Comparison of ENCODE assay signal across 15 cellular contexts in the genomic region with DNA sequence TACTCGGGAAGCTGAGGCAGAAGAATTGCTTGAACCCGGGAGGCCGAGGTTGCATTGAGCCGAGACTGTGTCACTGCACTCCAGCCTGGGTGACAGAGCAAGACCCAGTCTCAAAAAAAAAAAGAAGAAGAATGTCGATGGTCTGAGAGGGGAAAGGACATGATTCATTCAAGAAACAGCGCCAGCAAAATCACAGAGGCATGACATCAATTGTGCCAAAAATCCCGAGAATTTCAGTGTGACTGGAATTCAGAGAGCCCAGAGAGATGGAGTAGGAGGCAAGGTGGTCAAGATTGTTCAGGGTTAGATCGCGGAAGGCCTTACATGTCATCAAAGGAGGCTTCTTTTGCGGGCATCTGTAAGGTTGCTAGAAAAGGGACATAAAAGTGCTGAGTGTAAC.
"Had no signal": no experiment of that assay in that cellular context is flagged by ENCODE, and none has a peak within 500 bp of the region (broad histone marks: within the 10 kb centered on the region; RNA-seq: fewer than 3 reads in every experiment).

No MANE protein-coding gene starts in this region.

- ATAC-seq: activated CD4-positive, alpha-beta T cell treated with anti-CD3 and anti-CD28 coated beads for 36 hours; body of pancreas; heart right ventricle; left lobe of liver; pancreas had no signal

- H3K36me3 ChIP-seq: adrenal gland, heart right ventricle, pancreas, stomach had no signal

- H3K27ac ChIP-seq: adrenal gland, body of pancreas, heart right ventricle, pancreas, stomach, testis had no signal

- H3K4me1 ChIP-seq: adrenal gland, body of pancreas, heart right ventricle, pancreas, stomach, testis had no signal

- H3K9me3 ChIP-seq: adrenal gland, body of pancreas, heart right ventricle, pancreas, stomach, testis had no signal

- DNase-seq: activated CD4-positive, alpha-beta memory T cell treated with anti-CD3 and anti-CD28 coated beads, Interleukin-2, amount 10 ng/mL, durations not matched to agents 7 days and 5 days; activated CD4-positive, alpha-beta T cell treated with anti-CD3 and anti-CD28 coated beads for 36 hours; activated naive CD4-positive, alpha-beta T cell treated with anti-CD3 and anti-CD28 coated beads, Interleukin-2, amount 10 ng/mL, durations not matched to agents 7 days and 5 days; activated T-cell treated with anti-CD3 and anti-CD28 coated beads, Interleukin-2, amount 50 U/mL, for 24 hours; adrenal gland; body of pancreas; cortex of kidney; effector CD8-positive, alpha-beta T cell; heart right ventricle; naive B cell; pancreas; stimulated activated CD4-positive, alpha-beta T cell treated with anti-CD3 and anti-CD28 coated beads, Interleukin-1b, Interleukin-23, amount 100 ng/mL, for 48 hours; stomach; testis had no signal

- H3K27me3 ChIP-seq: body of pancreas, pancreas, testis had no signal

- H3K4me3 ChIP-seq: adrenal gland, body of pancreas, heart right ventricle, pancreas, stomach had no signal
